Comparison of ENCODE assay signal across 9 cellular contexts in the genomic region with DNA sequence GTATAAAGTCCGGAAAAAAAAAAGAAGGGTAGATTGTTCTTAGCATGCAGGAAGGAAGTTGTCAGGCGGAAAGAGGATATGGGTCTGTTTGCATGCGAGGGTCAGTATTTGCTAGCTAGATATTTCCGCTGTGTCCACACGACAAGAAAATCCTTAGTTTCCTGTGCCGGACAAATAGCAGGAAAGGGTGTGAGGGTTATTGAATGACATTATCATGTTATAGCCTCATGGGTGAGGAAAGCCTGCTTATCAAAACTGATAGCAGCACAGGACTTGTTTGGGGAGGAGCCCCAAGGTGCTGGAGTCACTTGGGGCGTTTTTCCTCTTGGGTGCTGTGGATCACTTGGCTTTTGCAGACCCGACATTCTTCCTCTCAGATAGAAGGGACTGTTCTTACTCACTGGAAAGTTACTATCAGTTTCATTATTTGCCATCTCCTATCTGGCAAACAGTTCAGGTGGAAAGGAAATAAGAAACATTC.
A peak's percentile ranks its signal among the peaks of the same experiment; 100 is the strongest.
DNase-seq lines count a peak whose midpoint lies in the region; ATAC-seq and TF ChIP-seq lines count a peak whose summit lies in the region.
"Had no signal": no experiment of that assay in that cellular context is flagged by ENCODE, and none has a peak within 500 bp of the region (broad histone marks: within the 10 kb centered on the region; RNA-seq: fewer than 3 reads in every experiment).

No MANE protein-coding gene starts in this region.

- H3K27ac Mint-ChIP-seq in central memory CD8-positive, alpha-beta T cell (ENCODE audit: low read depth): peak overlapping the region; percentile 23

- peaks cover 10% of the 10 kb centered on the region for H3K27me3 Mint-ChIP-seq in central memory CD8-positive, alpha-beta T cell

- H3K18ac ChIP-seq in neuronal stem cell (ENCODE audit: low read length): no peak overlapping the region

- peaks cover 8% of the 10 kb centered on the region for H3K4me1 Mint-ChIP-seq in central memory CD8-positive, alpha-beta T cell

- no peaks in the 10 kb centered on the region for H3K9me3 Mint-ChIP-seq in central memory CD8-positive, alpha-beta T cell

- H3K4me3 ChIP-seq in neuronal stem cell (ENCODE audit: low read length in 2 of 2): no peak overlapping the region

- no peak overlapping the region for H3K27ac ChIP-seq in neuronal stem cell (replicated peaks; ENCODE audit: low read length)
- H3K27ac ChIP-seq: neutrophil had no signal

- no peak overlapping the region for H3K4me2 ChIP-seq in neuronal stem cell (ENCODE audit: insufficient read depth, low read length, poor library complexity, severe bottlenecking)

- peaks cover 1% of the 10 kb centered on the region for H3K36me3 Mint-ChIP-seq in central memory CD8-positive, alpha-beta T cell (ENCODE audit: insufficient read depth)

- H3K9me3 ChIP-seq in neuronal stem cell (replicated peaks in 1 of 2; ENCODE audit: control insufficient read depth in 2 of 2, insufficient read depth in 1 of 2, low read depth in 1 of 2, low read length in 2 of 2): no peaks in the 10 kb centered on the region
- H3K9me3 ChIP-seq: neutrophil had no signal

- no peaks in the 10 kb centered on the region for H3K79me1 ChIP-seq in neuronal stem cell (ENCODE audit: low read depth, low read length)

- H2AK5ac ChIP-seq in neuronal stem cell (ENCODE audit: low read depth, low read length): no peak overlapping the region

- no peaks in the 10 kb centered on the region for H3K27me3 ChIP-seq in neuronal stem cell (ENCODE audit: control insufficient read depth in 3 of 3, insufficient read depth in 3 of 3, low read depth in 1 of 3, low read length in 3 of 3)

- H3K23ac ChIP-seq in neuronal stem cell (ENCODE audit: low read depth, low read length, poor library complexity): no peak overlapping the region

- H2BK12ac ChIP-seq in neuronal stem cell (ENCODE audit: low read length): no peak overlapping the region

- no peak overlapping the region for H2BK5ac ChIP-seq in neuronal stem cell (ENCODE audit: low read length)

- peak overlapping the region; percentile 55 for H3K4me3 Mint-ChIP-seq in central memory CD8-positive, alpha-beta T cell

- H4K8ac ChIP-seq in neuronal stem cell (ENCODE audit: low read depth, low read length): no peak overlapping the region

- H2AFZ ChIP-seq in neuronal stem cell (ENCODE audit: low read length): peak overlapping the region; percentile 27

- no peak for TF ChIP-seq CTCF in GM20000 (IDR thresholded peaks at IDR 0.05; ENCODE audit: extremely low read depth, missing control alignments)

- no peak overlapping the region for H3K9ac ChIP-seq in neuronal stem cell (ENCODE audit: low read depth, low read length, poor library complexity)

- no peak for DNase-seq in central memory CD8-positive, alpha-beta T cell (ENCODE audit: low spot score in 2 of 2)
- no peak for DNase-seq in neuronal stem cell (ENCODE audit: low spot score)
- DNase-seq in GM20000 (ENCODE audit: low spot score): no peak
- DNase-seq in C1 segment of cervical spinal cord (lab: John Stamatoyannopoulos, UW): no peak
- no peak for DNase-seq in DMS 273 (lab: John Stamatoyannopoulos, UW; ENCODE audit: unreplicated experiment)
- no peak for DNase-seq in AG08396 (ENCODE audit: low spot score)

- H2BK120ac ChIP-seq in neuronal stem cell (ENCODE audit: low read depth, low read length): no peak overlapping the region

- no peak overlapping the region for H2BK15ac ChIP-seq in neuronal stem cell (ENCODE audit: low read length)

- H3K36me3 ChIP-seq in neuronal stem cell (replicated peaks in 1 of 2; ENCODE audit: control insufficient read depth in 2 of 2, insufficient read depth in 2 of 2, low read length in 2 of 2): no peaks in the 10 kb centered on the region
- H3K36me3 ChIP-seq: neutrophil had no signal

- H4K91ac ChIP-seq in neuronal stem cell (ENCODE audit: low read depth, low read length, poor library complexity): no peak overlapping the region

- H3K4ac ChIP-seq in neuronal stem cell (ENCODE audit: low read length): no peak overlapping the region

- no peak overlapping the region for H3K14ac ChIP-seq in neuronal stem cell (ENCODE audit: low read length)

- ATAC-seq in GM18868 (IDR thresholded peaks at IDR 0.05; ENCODE audit: unreplicated experiment) (peak; percentile 81), HG03103 (IDR thresholded peaks at IDR 0.05; ENCODE audit: low read depth, unreplicated experiment) (peak; percentile 50)
- no peak for ATAC-seq in central memory CD8-positive, alpha-beta T cell (replicated peaks; ENCODE audit: extremely low read depth, poor library complexity, severe bottlenecking)

- peaks cover 5% of the 10 kb centered on the region in 2 donors for H3K4me1 ChIP-seq in neuronal stem cell (ENCODE audit: control insufficient read depth in 2 of 2, insufficient read depth in 1 of 2, low read depth in 1 of 2, low read length in 2 of 2)

- WGBS in neuronal stem cell (ENCODE audit: extremely low coverage in 2 of 2, insufficient read length in 2 of 2, insufficient replicate concordance in 1 of 2), 2 donors: no CpG with 5 or more reads among the region's 8 CpGs
